ENCODE assay signal across 25 cellular contexts in the genomic region with DNA sequence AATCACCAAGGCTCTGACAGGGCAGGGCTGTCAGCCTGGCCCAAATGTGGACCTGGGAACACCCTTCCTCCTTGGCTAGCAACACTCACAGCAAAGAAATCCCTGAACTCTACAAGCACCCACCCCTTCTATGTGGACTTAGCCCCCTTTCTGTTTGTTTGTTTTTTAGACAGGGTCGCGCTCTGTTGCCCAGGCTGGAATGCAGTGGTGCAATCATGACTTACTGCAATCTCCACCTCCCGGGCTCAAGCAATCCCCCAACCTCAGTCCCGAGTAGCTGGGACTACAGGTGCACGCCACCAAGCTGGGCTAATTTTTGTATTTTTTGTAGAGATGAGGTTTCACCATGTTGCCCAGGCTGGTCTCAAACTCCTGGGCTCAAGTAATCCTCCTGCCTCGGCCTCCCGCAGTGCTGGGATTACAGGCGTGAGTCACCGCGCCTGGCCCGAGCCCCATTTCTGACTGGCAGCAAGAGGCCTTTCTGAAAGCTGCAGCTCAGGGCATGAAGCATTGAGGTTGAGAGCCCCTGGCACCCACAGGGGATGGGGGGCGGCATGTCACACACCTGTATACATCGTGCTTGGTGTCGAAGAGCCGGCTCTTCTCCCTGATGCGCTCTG. TPM values are rescaled to one million over a fixed set of nuclear protein-coding genes. Genes with fewer than 3 reads are reported as not detected.
DNase-seq lines count a peak whose midpoint lies in the region; ATAC-seq and TF ChIP-seq lines count a peak whose summit lies in the region.
"Had no signal": no experiment of that assay in that cellular context is flagged by ENCODE, and none has a peak within 500 bp of the region (broad histone marks: within the 10 kb centered on the region; RNA-seq: fewer than 3 reads in every experiment).

No MANE protein-coding gene starts in this region.

- BruUV-seq in Calu3 (replicated peaks; lab: Mats Ljungman, UMichigan) = no TSS peak
- BruUV-seq in PC-9 (replicated peaks; lab: Mats Ljungman, UMichigan) = no TSS peak

- H3K27ac ChIP-seq in PC-9 (peak overlapping the region; percentile 68; the same call in 1 of the 2 replicates), foreskin keratinocyte (no peak overlapping the region)
- H3K27ac ChIP-seq: cardiac muscle cell, dorsolateral prefrontal cortex had no signal

- H3K27ac Mint-ChIP-seq in Calu3 (ENCODE audit: unreplicated experiment) (peak overlapping the region; percentile 89), progenitor cell of endocrine pancreas (peak overlapping the region; percentile 44)
- H3K27ac Mint-ChIP-seq: activated CD8-positive, alpha-beta T cell treated with anti-CD3 and anti-CD28 coated beads for 36 hours; activated naive CD8-positive, alpha-beta T cell treated with anti-CD3 and anti-CD28 coated beads, Interleukin-2, amount 50 U/mL, for 24 hours; GM23338; T-helper 1 cell treated with Interleukin-12 subunit alpha and Interleukin-12 subunit beta and Interleukin-4 antibody, amounts not matched to agents 30 μg/mL and 1 μg/mL, for 36 hours had no signal

- DNase-seq in Calu3 (no peak), PC-9 (peak in 1 of 2 experiments; percentile 52), foreskin keratinocyte (no peak), progenitor cell of endocrine pancreas (ENCODE audit: low spot score, unreplicated experiment) (no peak), amygdala (lab: John Stamatoyannopoulos, UW) (no peak), HEK293T (ENCODE audit: extremely low spot score) (no peak)
- DNase-seq in activated naive CD4-positive, alpha-beta T cell (lab: John Stamatoyannopoulos, UW) = no peak
- DNase-seq: activated CD8-positive, alpha-beta T cell treated with anti-CD3 and anti-CD28 coated beads for 36 hours; activated naive CD8-positive, alpha-beta T cell treated with anti-CD3 and anti-CD28 coated beads, Interleukin-2, amount 50 U/mL, for 24 hours; activated T-cell treated with anti-CD3 and anti-CD28 coated beads, Interleukin-2, amount 50 U/mL, for 48 hours; dorsolateral prefrontal cortex; Kasumi-1; NCI-H146; NCI-H446; SIG-M5; stimulated activated CD4-positive, alpha-beta T cell treated with anti-CD3 and anti-CD28 coated beads, Interleukin-4, amount 100 ng/mL, for 4 hours; stimulated activated CD8-positive, alpha-beta memory T cell treated with anti-CD3 and anti-CD28 coated beads, Interleukin-4, amount 100 ng/mL, for 48 hours had no signal

- peak overlapping the region; percentile 34 for H3K4me3 Mint-ChIP-seq in Calu3 (ENCODE audit: low read depth, unreplicated experiment)
- no peak overlapping the region for H3K4me3 Mint-ChIP-seq in progenitor cell of endocrine pancreas (ENCODE audit: low read depth)
- H3K4me3 Mint-ChIP-seq: activated CD8-positive, alpha-beta T cell treated with anti-CD3 and anti-CD28 coated beads for 36 hours; activated naive CD8-positive, alpha-beta T cell treated with anti-CD3 and anti-CD28 coated beads, Interleukin-2, amount 50 U/mL, for 24 hours; GM23338; T-helper 1 cell treated with Interleukin-12 subunit alpha and Interleukin-12 subunit beta and Interleukin-4 antibody, amounts not matched to agents 30 μg/mL and 1 μg/mL, for 36 hours had no signal

- H3K36me3 Mint-ChIP-seq in Calu3 (ENCODE audit: insufficient read depth, unreplicated experiment) = peaks cover 80% of the 10 kb centered on the region
- peaks cover 26% of the 10 kb centered on the region for H3K36me3 Mint-ChIP-seq in progenitor cell of endocrine pancreas (ENCODE audit: insufficient read depth)

- peaks cover 64% of the 10 kb centered on the region for H3K36me3 ChIP-seq in PC-9 (ENCODE audit: low read depth)
- H3K36me3 ChIP-seq: cardiac muscle cell had no signal

- H3K9me3 Mint-ChIP-seq in Calu3 (ENCODE audit: low read depth, unreplicated experiment) = no peaks in the 10 kb centered on the region
- H3K9me3 Mint-ChIP-seq in progenitor cell of endocrine pancreas (ENCODE audit: low read depth) = no peaks in the 10 kb centered on the region
- H3K9me3 Mint-ChIP-seq: activated CD8-positive, alpha-beta T cell treated with anti-CD3 and anti-CD28 coated beads for 36 hours; activated naive CD8-positive, alpha-beta T cell treated with anti-CD3 and anti-CD28 coated beads, Interleukin-2, amount 50 U/mL, for 24 hours; GM23338; T-helper 1 cell treated with Interleukin-12 subunit alpha and Interleukin-12 subunit beta and Interleukin-4 antibody, amounts not matched to agents 30 μg/mL and 1 μg/mL, for 36 hours had no signal

- ATAC-seq in foreskin keratinocyte (peak; percentile 1), GM21367 (IDR thresholded peaks at IDR 0.05; ENCODE audit: unreplicated experiment) (no peak)
- ATAC-seq: activated CD8-positive, alpha-beta T cell treated with anti-CD3 and anti-CD28 coated beads for 36 hours; activated naive CD8-positive, alpha-beta T cell treated with anti-CD3 and anti-CD28 coated beads, Interleukin-2, amount 50 U/mL, for 24 hours; GM23338 had no signal

- TF ChIP-seq CTCF in Calu3 (IDR thresholded peaks at IDR 0.05; ENCODE audit: unreplicated experiment) = no peak
- no peak for TF ChIP-seq CTCF in PC-9 (conservative IDR thresholded peaks at IDR 0.05)
- TF ChIP-seq CTCF in foreskin keratinocyte (conservative IDR thresholded peaks at IDR 0.05) = no peak
- TF ChIP-seq CTCF in progenitor cell of endocrine pancreas (IDR thresholded peaks at IDR 0.05; ENCODE audit: unreplicated experiment) = no peak

- peaks cover 100% of the 10 kb centered on the region for H3K79me2 ChIP-seq in PC-9 (ENCODE audit: low read depth)

- H3K27me3 ChIP-seq in PC-9 (ENCODE audit: insufficient read depth, low read depth) = no peaks in the 10 kb centered on the region
- no peaks in the 10 kb centered on the region for H3K27me3 ChIP-seq in foreskin keratinocyte
- H3K27me3 ChIP-seq: cardiac muscle cell, pancreas had no signal

- H3K4me1 Mint-ChIP-seq in Calu3 (ENCODE audit: low read depth, unreplicated experiment) = peaks cover 31% of the 10 kb centered on the region
- peaks cover 31% of the 10 kb centered on the region for H3K4me1 Mint-ChIP-seq in progenitor cell of endocrine pancreas (ENCODE audit: low read depth)
- H3K4me1 Mint-ChIP-seq: activated naive CD8-positive, alpha-beta T cell treated with anti-CD3 and anti-CD28 coated beads, Interleukin-2, amount 50 U/mL, for 24 hours had no signal

- no peak overlapping the region for H3K4me3 ChIP-seq in PC-9
- H3K4me3 ChIP-seq: cardiac muscle cell, dorsolateral prefrontal cortex, GM23338, pancreas, skin epidermis had no signal

- H3K27me3 Mint-ChIP-seq in Calu3 (ENCODE audit: unreplicated experiment) (no peaks in the 10 kb centered on the region), progenitor cell of endocrine pancreas (no peaks in the 10 kb centered on the region)
- H3K27me3 Mint-ChIP-seq: activated CD8-positive, alpha-beta T cell treated with anti-CD3 and anti-CD28 coated beads for 36 hours had no signal

- H3F3A ChIP-seq in PC-9 (ENCODE audit: insufficient read depth, low read depth) = peaks cover 94% of the 10 kb centered on the region

- POLR2A ChIA-PET in PC-9 (lab: Charles Lee; ENCODE audit: unreplicated experiment) = no interaction called here
- POLR2A ChIA-PET in HEK293T (lab: Yijun Ruan, JAX) = no interaction called here

- peak overlapping the region; percentile 74 for H3K4me2 ChIP-seq in PC-9
- H3K4me2 ChIP-seq: GM23338 had no signal

- no peaks in the 10 kb centered on the region for H3K9me3 ChIP-seq in PC-9 (ENCODE audit: insufficient read depth, low read depth)
- H3K9me3 ChIP-seq: pancreas had no signal

- H4K20me1 ChIP-seq in PC-9 (ENCODE audit: insufficient read depth) = peaks cover 88% of the 10 kb centered on the region

- CTCF ChIA-PET in Calu3 (lab: Charles Lee) = interaction anchor here (1.9 kb wide), 1 partner anchor 10 kb away, joined by 8 read pairs; no protein-coding TSS in a partner anchor
- CTCF ChIA-PET in PC-9 (lab: Charles Lee) = interaction anchor here (0.6 kb wide), 1 partner anchor 36 kb away, joined by 4 read pairs; no protein-coding TSS in a partner anchor
- CTCF ChIA-PET in HEK293T (lab: Yijun Ruan, JAX) = interaction anchor here (0.5 to 1.7 kb wide), 3 partner anchors 16 to 25 kb away, joined by 3 to 4 read pairs (median 3); partner anchors contain the start of gene RIPK4

- intact Hi-C loops in Calu3 (cut with micrococcal nuclease; ENCODE audit: unreplicated experiment) (no loop called here), PC-9 (cut with micrococcal nuclease; ENCODE audit: unreplicated experiment) (loop anchor here (5.0 kb wide), 1 partner anchor 33 kb away; no protein-coding TSS in a partner anchor)

- H3K4me1 ChIP-seq in PC-9 (replicated peaks; ENCODE audit: insufficient read depth) (peaks cover 59% of the 10 kb centered on the region), foreskin keratinocyte (peaks cover 39% of the 10 kb centered on the region)

- H3K9me2 ChIP-seq in PC-9 (ENCODE audit: insufficient read depth) = no peaks in the 10 kb centered on the region

- H2AFZ ChIP-seq in PC-9 = no peak overlapping the region
- H2AFZ ChIP-seq: GM23338 had no signal

TF ChIP-seq in HEK293T, 16 proteins besides CTCF, POLR2A, EP300 and RAD21:
- TF ChIP-seq FOXK2 (IDR thresholded peaks at IDR 0.05) (no peak), HDGF (IDR thresholded peaks at IDR 0.05; ENCODE audit: borderline replicate concordance) (no peak), L3MBTL2 (conservative IDR thresholded peaks at IDR 0.05) (no peak)
TF ChIP-seq in HEK293T: peak in this region for 0.

RNA-seq across cellular contexts. Expression of gene RIPK4, which starts 16.2 kb away (rescaled TPM):
- total RNA-seq in Calu3 (2022) (30.0 and 30.3 TPM in 2 replicates), PC-9 (2021) (30.1 and 39.3 TPM in 2 replicates), foreskin keratinocyte (33.2 and 40.9 TPM in 2 replicates), progenitor cell of endocrine pancreas (28.9 and 30.1 TPM in 2 replicates)
- polyA plus RNA-seq in foreskin keratinocyte = 18.9 and 23.8 TPM in 2 replicates
- total RNA-seq: myocyte, temporal lobe had no signal
